In the genomic region with DNA sequence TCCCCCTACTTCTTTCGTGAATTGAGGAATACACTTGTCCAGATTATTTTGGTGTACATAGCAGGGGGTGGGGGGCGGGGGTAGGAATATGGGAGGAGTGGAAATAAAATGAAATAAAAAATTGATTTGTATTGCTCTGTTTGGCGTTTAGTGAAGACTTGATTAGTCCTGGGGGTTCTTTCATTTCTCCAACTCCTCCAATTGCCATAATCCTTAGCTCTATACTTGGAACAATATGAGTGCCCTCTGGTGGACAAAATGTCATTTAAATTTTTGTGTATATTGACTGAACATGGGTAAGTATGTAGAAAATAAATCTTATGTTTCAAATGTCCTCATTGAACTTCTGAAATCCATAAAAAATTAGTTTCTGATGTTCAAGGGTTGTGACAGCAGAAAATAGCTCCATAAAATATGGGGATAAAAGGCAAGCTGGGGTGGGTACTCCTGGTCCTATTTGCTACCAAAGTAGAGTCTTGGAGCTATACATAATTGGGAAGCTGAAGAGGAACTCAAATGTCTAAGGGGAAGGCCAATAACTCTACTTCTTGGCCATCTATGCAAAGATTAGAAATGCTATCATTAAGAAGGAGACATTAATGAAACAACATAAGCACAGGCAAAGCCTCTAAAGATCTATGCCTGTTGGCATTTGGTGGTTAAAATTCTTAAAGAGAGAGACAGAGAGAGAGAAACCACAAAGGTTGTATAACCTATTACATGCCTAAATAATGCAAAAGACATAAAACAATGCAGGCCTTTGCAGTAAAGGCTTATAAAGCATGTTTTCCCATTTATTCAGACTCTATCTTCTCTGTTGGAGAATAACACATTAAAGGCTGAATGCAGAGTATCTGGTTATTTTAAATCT, we compare ENCODE assay signal across 9 cellular contexts.
DNase-seq lines count a peak whose midpoint lies in the region; ATAC-seq and TF ChIP-seq lines count a peak whose summit lies in the region.
"Had no signal": no experiment of that assay in that cellular context is flagged by ENCODE, and none has a peak within 500 bp of the region (broad histone marks: within the 10 kb centered on the region; RNA-seq: fewer than 3 reads in every experiment).

No MANE protein-coding gene starts in this region.

- no peaks in the 10 kb centered on the region for H3K4me1 Mint-ChIP-seq in T-cell

- intact Hi-C loops in Right ventricle myocardium superior (cut with DNase I) (loop anchor here (5.0 kb wide), 2 partner anchors 822 to 832 kb away; no protein-coding TSS in a partner anchor), cardiac septum (cut with DNase I) (loop anchor here (5.0 kb wide), 1 partner anchor 827 kb away; a partner anchor contains a TSS)

- POLR2A ChIA-PET in T-cell (lab: Charles Lee): no interaction called here

- ATAC-seq in Right ventricle myocardium superior (ENCODE audit: poor library complexity) (peak; percentile 55), HG02678 (IDR thresholded peaks at IDR 0.05; ENCODE audit: unreplicated experiment) (no peak), T-cell (replicated peaks in 1 of 4) (no peak)

- CTCF ChIA-PET in T-cell (lab: Charles Lee): interaction anchor here (1.2 to 1.7 kb wide), 3 partner anchors 691 to 831 kb away, joined by 4 to 6 read pairs (median 4); no protein-coding TSS in a partner anchor

- H3K9me3 Mint-ChIP-seq in T-cell: peaks cover 1 to 13% (median 9%) of the 10 kb centered on the region in 3 donors

- in situ Hi-C loops in brain microvascular endothelial cell (cut with HindIII; ENCODE audit: low pct_ligation_motif_present, low sequenced_read_pairs): no loop called here

- H3K4me3 ChIP-seq in brain microvascular endothelial cell (ENCODE audit: low read depth, low read length): no peak overlapping the region

- TF ChIP-seq CTCF in brain microvascular endothelial cell (IDR thresholded peaks at IDR 0.05; ENCODE audit: low read depth, low read length, missing control alignments): peak; percentile 20

- no peaks in the 10 kb centered on the region for H3K36me3 ChIP-seq in brain microvascular endothelial cell (replicated peaks)

- no peaks in the 10 kb centered on the region for H3K27me3 ChIP-seq in brain microvascular endothelial cell (replicated peaks)

- H3K4me3 Mint-ChIP-seq in T-cell: no peak overlapping the region
- H3K4me3 Mint-ChIP-seq: activated naive CD8-positive, alpha-beta T cell had no signal

- H3K27ac Mint-ChIP-seq in T-cell: no peak overlapping the region
- H3K27ac Mint-ChIP-seq: activated naive CD8-positive, alpha-beta T cell had no signal

- no peaks in the 10 kb centered on the region for H3K27me3 Mint-ChIP-seq in T-cell
- H3K27me3 Mint-ChIP-seq: activated naive CD8-positive, alpha-beta T cell had no signal

- no peak for DNase-seq in Right ventricle myocardium superior
- DNase-seq in cardiac septum (ENCODE audit: low spot score): no peak
- DNase-seq in NCI-H2081 (lab: John Stamatoyannopoulos, UW): peak; percentile 49 to 66
- peak; percentile 51 for DNase-seq in brain microvascular endothelial cell
- peak; percentile 32 for DNase-seq in midbrain (lab: John Stamatoyannopoulos, UW)
- DNase-seq in NCI-H128 (lab: John Stamatoyannopoulos, UW; ENCODE audit: unreplicated experiment): no peak
- no peak for DNase-seq in T-cell

- no peaks in the 10 kb centered on the region for H3K36me3 Mint-ChIP-seq in T-cell
- H3K36me3 Mint-ChIP-seq: activated naive CD8-positive, alpha-beta T cell had no signal

- no peak overlapping the region for H3K27ac ChIP-seq in brain microvascular endothelial cell

Comparison
In these comparisons a context has a peak if more than half of its experiments do, and no peak if none do; other contexts are left out.
1. DNase-seq: peak in NCI-H2081 (2 of 2), brain microvascular endothelial cell (single experiment) and midbrain (single experiment); none in Right ventricle myocardium superior (single experiment), cardiac septum (single experiment), NCI-H128 (single experiment) and T-cell (0 of 34).